Comparison of ENCODE assay signal across 3 cellular contexts in genomic region chr16:55418586-55418985, GRCh38.
TF ChIP-seq lines count a peak whose summit lies in the region.

No MANE protein-coding gene starts in this region.

TF ChIP-seq in A549, 52 proteins besides CTCF, POLR2A, EP300 and RAD21:
- TF ChIP-seq E2F6 (IDR thresholded peaks at IDR 0.05; ENCODE audit: borderline replicate concordance, low read depth), result no peak
- TF ChIP-seq CHD2 (IDR thresholded peaks at IDR 0.05; ENCODE audit: low read length, partially characterized antibody), result no peak
- no peak for TF ChIP-seq MAZ (IDR thresholded peaks at IDR 0.05; ENCODE audit: borderline replicate concordance, low read depth, low read length)
- no peak for TF ChIP-seq NR3C1 (IDR thresholded peaks at IDR 0.05)
- TF ChIP-seq REST (IDR thresholded peaks at IDR 0.05), result peak; percentile 69
- TF ChIP-seq JUN (IDR thresholded peaks at IDR 0.05), result no peak

TF ChIP-seq in HEK293, 187 proteins besides CTCF, POLR2A, EP300 and RAD21 (continued from another document):
- TF ChIP-seq REST (tag by site-specific recombination; IDR thresholded peaks at IDR 0.05), result peak; percentile 81
- TF ChIP-seq ZFHX2 (tag by site-specific recombination; conservative IDR thresholded peaks at IDR 0.05), result no peak

TF ChIP-seq in GM12878, 131 proteins besides CTCF, POLR2A, EP300 and RAD21:
- TF ChIP-seq REST (IDR thresholded peaks at IDR 0.05; ENCODE audit: low read depth, low read length) (peak; percentile 75), BMI1 (IDR thresholded peaks at IDR 0.05; ENCODE audit: borderline replicate concordance) (no peak)
